Comparison of ENCODE assay signal across 24 cellular contexts in the genomic region with DNA sequence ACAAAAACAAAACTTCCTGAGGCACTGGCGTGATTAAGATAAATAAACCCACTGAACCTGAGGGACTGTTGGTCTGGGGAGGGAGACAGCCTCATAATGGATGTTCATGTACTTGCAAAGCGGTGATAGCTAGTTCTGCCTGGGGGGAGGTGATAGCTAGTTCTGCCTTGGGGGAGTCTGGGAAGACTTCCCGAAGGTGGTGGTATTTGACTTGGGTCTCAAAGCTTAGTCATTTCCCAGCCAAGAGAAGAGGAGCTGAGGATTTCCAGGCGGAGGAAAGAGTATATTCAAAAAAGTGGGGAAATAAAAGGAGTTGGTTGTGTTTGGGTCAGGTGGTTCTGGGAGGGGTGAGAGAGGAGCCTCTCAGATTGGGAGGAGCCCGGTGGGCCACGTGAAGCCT. TPM values are rescaled to one million over a fixed set of nuclear protein-coding genes. Genes with fewer than 3 reads are reported as not detected.
DNase-seq lines count a peak whose midpoint lies in the region; ATAC-seq and TF ChIP-seq lines count a peak whose summit lies in the region.
"Had no signal": no experiment of that assay in that cellular context is flagged by ENCODE, and none has a peak within 500 bp of the region (broad histone marks: within the 10 kb centered on the region; RNA-seq: fewer than 3 reads in every experiment).

No MANE protein-coding gene starts in this region.

- no peak overlapping the region for H3K4me3 Mint-ChIP-seq in CD4-positive, CD25-positive, alpha-beta regulatory T cell
- no peak overlapping the region for H3K4me3 Mint-ChIP-seq in Caco-2 (ENCODE audit: unreplicated experiment)
- no peak overlapping the region for H3K4me3 Mint-ChIP-seq in activated naive CD8-positive, alpha-beta T cell treated with anti-CD3 and anti-CD28 coated beads for 36 hours
- no peak overlapping the region for H3K4me3 Mint-ChIP-seq in natural killer cell treated with Interleukin-12 subunit alpha and Interleukin-12 subunit beta and Interleukin-15 and Interleukin-18, amount 100 ng/mL, for 72 hours
- H3K4me3 Mint-ChIP-seq: activated CD4-positive, alpha-beta memory T cell treated with anti-CD3 and anti-CD28 coated beads, Interleukin-2, amount 10 ng/mL, durations not matched to agents 7 days and 5 days had no signal

- peaks cover 38% of the 10 kb centered on the region for H3K36me3 Mint-ChIP-seq in CD4-positive, CD25-positive, alpha-beta regulatory T cell
- H3K36me3 Mint-ChIP-seq in Caco-2 (ENCODE audit: insufficient read depth, unreplicated experiment) = peaks cover 57% of the 10 kb centered on the region
- H3K36me3 Mint-ChIP-seq in activated naive CD8-positive, alpha-beta T cell treated with anti-CD3 and anti-CD28 coated beads for 36 hours = peaks cover 44% of the 10 kb centered on the region
- peaks cover 5% of the 10 kb centered on the region for H3K36me3 Mint-ChIP-seq in natural killer cell treated with Interleukin-12 subunit alpha and Interleukin-12 subunit beta and Interleukin-15 and Interleukin-18, amount 100 ng/mL, for 72 hours

- H3K9me3 Mint-ChIP-seq in CD4-positive, CD25-positive, alpha-beta regulatory T cell = no peaks in the 10 kb centered on the region
- no peaks in the 10 kb centered on the region for H3K9me3 Mint-ChIP-seq in Caco-2 (ENCODE audit: unreplicated experiment)
- H3K9me3 Mint-ChIP-seq in activated naive CD8-positive, alpha-beta T cell treated with anti-CD3 and anti-CD28 coated beads for 36 hours = peaks cover 5% of the 10 kb centered on the region
- H3K9me3 Mint-ChIP-seq in natural killer cell treated with Interleukin-12 subunit alpha and Interleukin-12 subunit beta and Interleukin-15 and Interleukin-18, amount 100 ng/mL, for 72 hours = no peaks in the 10 kb centered on the region
- H3K9me3 Mint-ChIP-seq: activated CD4-positive, alpha-beta memory T cell treated with anti-CD3 and anti-CD28 coated beads, Interleukin-2, amount 10 ng/mL, durations not matched to agents 7 days and 5 days had no signal

- DNase-seq in CD4-positive, CD25-positive, alpha-beta regulatory T cell = no peak
- DNase-seq in Caco-2 = no peak
- DNase-seq in activated naive CD8-positive, alpha-beta T cell treated with anti-CD3 and anti-CD28 coated beads for 36 hours = no peak
- no peak for DNase-seq in natural killer cell treated with Interleukin-12 subunit alpha and Interleukin-12 subunit beta and Interleukin-15 and Interleukin-18, amount 100 ng/mL, for 72 hours (ENCODE audit: low spot score)
- DNase-seq in activated CD4-positive, alpha-beta T cell treated with anti-CD3 and anti-CD28 coated beads for 48 hours = no peak
- DNase-seq in effector CD4-positive, alpha-beta T cell = no peak
- DNase-seq in Kasumi-1 (lab: John Stamatoyannopoulos, UW) = no peak
- DNase-seq: activated CD4-positive, alpha-beta memory T cell treated with anti-CD3 and anti-CD28 coated beads, Interleukin-2, amount 10 ng/mL, durations not matched to agents 7 days and 5 days; activated gamma-delta T cell treated with Interleukin-2 at 50 U/mL for 16 hours; activated T-cell treated with anti-CD3 and anti-CD28 coated beads for 4 hours; anterior cingulate cortex; COR-L47; DMS79 treated with DMSO at 0.1 percent for 48 hours; NCI-H1092; NCI-H187 treated with DMSO at 0.1 percent for 48 hours; psoas muscle; stimulated activated CD8-positive, alpha-beta memory T cell treated with anti-CD3 and anti-CD28 coated beads, Interleukin-4, amount 100 ng/mL, for 48 hours; T-helper 9 cell; upper lobe of right lung; WERI-Rb-1 had no signal

- ATAC-seq in CD4-positive, CD25-positive, alpha-beta regulatory T cell (ENCODE audit: low read depth in 2 of 2) = no peak
- no peak for ATAC-seq in natural killer cell treated with Interleukin-12 subunit alpha and Interleukin-12 subunit beta and Interleukin-15 and Interleukin-18, amount 100 ng/mL, for 72 hours
- ATAC-seq in activated CD4-positive, CD25-positive, alpha-beta regulatory T cell treated with anti-CD3 and anti-CD28 coated beads, Interleukin-2, amount 50 U/mL, for 24 hours = no peak
- ATAC-seq: psoas muscle, upper lobe of right lung had no signal

- H3K9me3 ChIP-seq in CD4-positive, CD25-positive, alpha-beta regulatory T cell (ENCODE audit: control insufficient read depth in 2 of 2, low read length in 2 of 2) = no peaks in the 10 kb centered on the region
- no peaks in the 10 kb centered on the region for H3K9me3 ChIP-seq in Caco-2
- H3K9me3 ChIP-seq: psoas muscle, upper lobe of right lung had no signal

- no TSS peak for BruUV-seq in Caco-2 (replicated peaks; lab: Mats Ljungman, UMichigan)

- intact Hi-C loops in Caco-2 (cut with micrococcal nuclease; ENCODE audit: unreplicated experiment) = no loop called here

- H3K27me3 ChIP-seq in CD4-positive, CD25-positive, alpha-beta regulatory T cell (ENCODE audit: control insufficient read depth, insufficient read depth, low read length) = no peaks in the 10 kb centered on the region
- H3K27me3 ChIP-seq in Caco-2 (replicated peaks; ENCODE audit: control insufficient read depth, insufficient read depth, low read length) = no peaks in the 10 kb centered on the region
- H3K27me3 ChIP-seq: upper lobe of right lung had no signal

- H3K4me1 ChIP-seq in CD4-positive, CD25-positive, alpha-beta regulatory T cell (ENCODE audit: control insufficient read depth, insufficient read depth, low read length, poor library complexity, severe bottlenecking) = no peaks in the 10 kb centered on the region
- H3K4me1 ChIP-seq in Caco-2 = no peaks in the 10 kb centered on the region

- CTCF ChIA-PET in Caco-2 (lab: Charles Lee) = no interaction called here

- H3K27ac Mint-ChIP-seq in CD4-positive, CD25-positive, alpha-beta regulatory T cell = peak overlapping the region in 2 of 3 donors; percentile 77 to 88
- H3K27ac Mint-ChIP-seq in Caco-2 (ENCODE audit: unreplicated experiment) = peak overlapping the region; percentile 14
- H3K27ac Mint-ChIP-seq in activated naive CD8-positive, alpha-beta T cell treated with anti-CD3 and anti-CD28 coated beads for 36 hours = peak overlapping the region; percentile 30
- H3K27ac Mint-ChIP-seq in natural killer cell treated with Interleukin-12 subunit alpha and Interleukin-12 subunit beta and Interleukin-15 and Interleukin-18, amount 100 ng/mL, for 72 hours = peak overlapping the region; percentile 71 to 90
- H3K27ac Mint-ChIP-seq: activated CD4-positive, alpha-beta memory T cell treated with anti-CD3 and anti-CD28 coated beads, Interleukin-2, amount 10 ng/mL, durations not matched to agents 7 days and 5 days had no signal

- POLR2A ChIA-PET in Caco-2 (lab: Charles Lee) = no interaction called here

- H3K36me3 ChIP-seq in CD4-positive, CD25-positive, alpha-beta regulatory T cell (ENCODE audit: control insufficient read depth, insufficient read depth, low read length) = peaks cover 6% of the 10 kb centered on the region
- H3K36me3 ChIP-seq in Caco-2 (ENCODE audit: control insufficient read depth, insufficient read depth, low read length) = no peaks in the 10 kb centered on the region
- H3K36me3 ChIP-seq: upper lobe of right lung, WERI-Rb-1 had no signal

- no peak overlapping the region for H3K4me3 ChIP-seq in CD4-positive, CD25-positive, alpha-beta regulatory T cell (ENCODE audit: low read depth, low read length)
- no peak overlapping the region for H3K4me3 ChIP-seq in Caco-2 (ENCODE audit: low read depth, low read length)
- H3K4me3 ChIP-seq: coronary artery, GM12878, psoas muscle, SK-N-MC, upper lobe of right lung had no signal

- TF ChIP-seq CTCF in Caco-2 (IDR thresholded peaks at IDR 0.05; ENCODE audit: insufficient read depth in 1 of 2, low read depth in 1 of 2, low read length in 1 of 2, severe bottlenecking in 1 of 2, unreplicated experiment in 1 of 2) = no peak

- peaks cover 23 to 59% (median 40%) of the 10 kb centered on the region in 4 donors for H3K4me1 Mint-ChIP-seq in CD4-positive, CD25-positive, alpha-beta regulatory T cell
- peaks cover 26% of the 10 kb centered on the region for H3K4me1 Mint-ChIP-seq in Caco-2 (ENCODE audit: low read depth, unreplicated experiment)
- peaks cover 56% of the 10 kb centered on the region for H3K4me1 Mint-ChIP-seq in activated naive CD8-positive, alpha-beta T cell treated with anti-CD3 and anti-CD28 coated beads for 36 hours
- H3K4me1 Mint-ChIP-seq in natural killer cell treated with Interleukin-12 subunit alpha and Interleukin-12 subunit beta and Interleukin-15 and Interleukin-18, amount 100 ng/mL, for 72 hours (ENCODE audit: low read depth in 2 of 2) = peaks cover 53 to 56% of the 10 kb centered on the region in 2 donors

- H3K27me3 Mint-ChIP-seq in CD4-positive, CD25-positive, alpha-beta regulatory T cell = no peaks in the 10 kb centered on the region
- H3K27me3 Mint-ChIP-seq in Caco-2 (ENCODE audit: insufficient read depth, unreplicated experiment) = no peaks in the 10 kb centered on the region
- no peaks in the 10 kb centered on the region for H3K27me3 Mint-ChIP-seq in activated naive CD8-positive, alpha-beta T cell treated with anti-CD3 and anti-CD28 coated beads for 36 hours
- no peaks in the 10 kb centered on the region for H3K27me3 Mint-ChIP-seq in natural killer cell treated with Interleukin-12 subunit alpha and Interleukin-12 subunit beta and Interleukin-15 and Interleukin-18, amount 100 ng/mL, for 72 hours
- H3K27me3 Mint-ChIP-seq: activated CD4-positive, alpha-beta memory T cell treated with anti-CD3 and anti-CD28 coated beads, Interleukin-2, amount 10 ng/mL, durations not matched to agents 7 days and 5 days had no signal

- no peak overlapping the region for H3K27ac ChIP-seq in CD4-positive, CD25-positive, alpha-beta regulatory T cell (ENCODE audit: insufficient read depth, low read length, poor library complexity, severe bottlenecking)
- H3K27ac ChIP-seq: coronary artery, psoas muscle, SK-N-MC, upper lobe of right lung, WERI-Rb-1 had no signal

RNA-seq across cellular contexts. Expression of a gene that starts 24.7 kb away (rescaled TPM):
- total RNA-seq in CD4-positive, CD25-positive, alpha-beta regulatory T cell = 161 TPM
- polyA plus RNA-seq in CD4-positive, CD25-positive, alpha-beta regulatory T cell = 10 to 100 TPM; 11.3 to 12.7 (median 11.4) TPM
- 105 and 108 TPM in 2 replicates for total RNA-seq in Caco-2 (2022)
- total RNA-seq in activated naive CD8-positive, alpha-beta T cell treated with anti-CD3 and anti-CD28 coated beads for 36 hours = 10 to 100 TPM; 63.2 to 76.0 TPM
- 100 to 1,000 TPM in 1 of 2 donors, 10 to 100 TPM in 1; 82.4 to 124 TPM for total RNA-seq in natural killer cell treated with Interleukin-12 subunit alpha and Interleukin-12 subunit beta and Interleukin-15 and Interleukin-18, amount 100 ng/mL, for 72 hours

Comparison
In these comparisons a context has a peak if more than half of its experiments do, and no peak if none do; other contexts are left out.
1. H3K27ac Mint-ChIP-seq: peak in every context shown above with its lines; median percentile 82 in CD4-positive, CD25-positive, alpha-beta regulatory T cell; 80 in natural killer cell treated with Interleukin-12 subunit alpha and Interleukin-12 subunit beta and Interleukin-15 and Interleukin-18, amount 100 ng/mL, for 72 hours; 30 in activated naive CD8-positive, alpha-beta T cell treated with anti-CD3 and anti-CD28 coated beads for 36 hours; 14 in Caco-2.